Comparison of ENCODE assay signal across 1 cellular context in genomic region chr14:60980811-60981625, GRCh38.
TF ChIP-seq lines count a peak whose summit lies in the region.

Gene SLC38A6 (plus strand): TSS chr14:60981245. CDS start chr14:60981278, 33 bp downstream.
Gene TRMT5 (minus strand): TSS chr14:60981079. CDS start chr14:60980973, 106 bp downstream.

TF ChIP-seq in HepG2, 621 proteins besides CTCF, POLR2A, EP300 and RAD21 (continued from another document and continues in another):
- TF ChIP-seq KAT7 (CRISPR knock-in tag; IDR thresholded peaks at IDR 0.05; ENCODE audit: borderline replicate concordance) (peak; percentile 66; the same call in 1 of the 2 replicates), ZNF878 (CRISPR knock-in tag; IDR thresholded peaks at IDR 0.05) (0 out of 2 replicates have a peak, but pooled peaks have one; percentile 18), MYPOP (CRISPR knock-in tag; IDR thresholded peaks at IDR 0.05) (peak; percentile 90), HIVEP1 (CRISPR knock-in tag; IDR thresholded peaks at IDR 0.05) (no peak), NAIF1 (CRISPR knock-in tag; IDR thresholded peaks at IDR 0.05; ENCODE audit: borderline replicate concordance) (peak; percentile 87), HNRNPH1 (optimal IDR thresholded peaks at IDR 0.05; ENCODE audit: low read depth, low read length) (peak; percentile 56), ATF1 (CRISPR knock-in tag; IDR thresholded peaks at IDR 0.05) (peak; percentile 99), MAFG (CRISPR knock-in tag; IDR thresholded peaks at IDR 0.05) (no peak), RFX3 (CRISPR knock-in tag; IDR thresholded peaks at IDR 0.05) (peak; percentile 63; the same call in 1 of the 2 replicates), ZNF441 (CRISPR knock-in tag; IDR thresholded peaks at IDR 0.05; ENCODE audit: borderline replicate concordance) (peak; percentile 61; the same call in 1 of the 2 replicates), PRPF4 (IDR thresholded peaks at IDR 0.05; ENCODE audit: low read depth, low read length, poor library complexity, severe bottlenecking) (no peak), ZNF34 (CRISPR knock-in tag; IDR thresholded peaks at IDR 0.05; ENCODE audit: borderline replicate concordance) (peak; percentile 33; the same call in 1 of the 2 replicates), AHR (CRISPR knock-in tag; IDR thresholded peaks at IDR 0.05) (0 out of 2 replicates have a peak, but pooled peaks have one; percentile 16), ATF2 (CRISPR knock-in tag; IDR thresholded peaks at IDR 0.05) (peak; percentile 79), ARHGAP35 (CRISPR knock-in tag; IDR thresholded peaks at IDR 0.05; ENCODE audit: borderline replicate concordance) (no peak), SP5 (CRISPR knock-in tag; IDR thresholded peaks at IDR 0.05; ENCODE audit: borderline replicate concordance, low read depth) (peak; percentile 88), MAX (IDR thresholded peaks at IDR 0.05) (peak; percentile 89), TOPORS (CRISPR knock-in tag; IDR thresholded peaks at IDR 0.05) (no peak), REXO4 (CRISPR knock-in tag; IDR thresholded peaks at IDR 0.05; ENCODE audit: borderline replicate concordance) (no peak), ZFY (CRISPR knock-in tag; IDR thresholded peaks at IDR 0.05) (peak; percentile 81), ZFP41 (CRISPR knock-in tag; IDR thresholded peaks at IDR 0.05; ENCODE audit: borderline replicate concordance) (no peak), TARDBP (CRISPR knock-in tag; IDR thresholded peaks at IDR 0.05) (peak; percentile 61; the same call in 1 of the 2 replicates), JUNB (CRISPR knock-in tag; IDR thresholded peaks at IDR 0.05; ENCODE audit: borderline replicate concordance) (no peak), ZNF367 (CRISPR knock-in tag; IDR thresholded peaks at IDR 0.05; ENCODE audit: borderline replicate concordance) (no peak), RAD51 (IDR thresholded peaks at IDR 0.05; ENCODE audit: borderline replicate concordance) (no peak), ETV6 (CRISPR knock-in tag; conservative IDR thresholded peaks at IDR 0.05) (no peak), ZNF207 (IDR thresholded peaks at IDR 0.05; ENCODE audit: borderline replicate concordance) (no peak), NONO (IDR thresholded peaks at IDR 0.05) (no peak), NONO (CRISPR knock-in tag; conservative IDR thresholded peaks at IDR 0.05) (peak; percentile 90), MBNL3 (CRISPR knock-in tag; conservative IDR thresholded peaks at IDR 0.05) (no peak), ZNF225 (CRISPR knock-in tag; IDR thresholded peaks at IDR 0.05) (peak; percentile 88), ZNF687 (CRISPR knock-in tag; IDR thresholded peaks at IDR 0.05) (peak; percentile 93), RERE (CRISPR knock-in tag; IDR thresholded peaks at IDR 0.05; ENCODE audit: low read depth) (no peak), CREM (IDR thresholded peaks at IDR 0.05) (peak; percentile 99), CREM (CRISPR knock-in tag; IDR thresholded peaks at IDR 0.05) (peak; percentile 92), MEIS1 (CRISPR knock-in tag; IDR thresholded peaks at IDR 0.05; ENCODE audit: borderline replicate concordance) (peak; percentile 72), ZNF577 (CRISPR knock-in tag; IDR thresholded peaks at IDR 0.05; ENCODE audit: borderline replicate concordance, low read depth) (no peak), HNRNPUL1 (IDR thresholded peaks at IDR 0.05; ENCODE audit: low read depth, low read length) (no peak), ATF7-NPFF (CRISPR knock-in tag; IDR thresholded peaks at IDR 0.05; ENCODE audit: low read depth) (no peak), CENPX (CRISPR knock-in tag; IDR thresholded peaks at IDR 0.05) (no peak), ZBTB39 (CRISPR knock-in tag; IDR thresholded peaks at IDR 0.05) (no peak), ZNF781 (CRISPR knock-in tag; IDR thresholded peaks at IDR 0.05; ENCODE audit: borderline replicate concordance, not compliant biosample characterization) (no peak)
- TF ChIP-seq, protein P1, sequence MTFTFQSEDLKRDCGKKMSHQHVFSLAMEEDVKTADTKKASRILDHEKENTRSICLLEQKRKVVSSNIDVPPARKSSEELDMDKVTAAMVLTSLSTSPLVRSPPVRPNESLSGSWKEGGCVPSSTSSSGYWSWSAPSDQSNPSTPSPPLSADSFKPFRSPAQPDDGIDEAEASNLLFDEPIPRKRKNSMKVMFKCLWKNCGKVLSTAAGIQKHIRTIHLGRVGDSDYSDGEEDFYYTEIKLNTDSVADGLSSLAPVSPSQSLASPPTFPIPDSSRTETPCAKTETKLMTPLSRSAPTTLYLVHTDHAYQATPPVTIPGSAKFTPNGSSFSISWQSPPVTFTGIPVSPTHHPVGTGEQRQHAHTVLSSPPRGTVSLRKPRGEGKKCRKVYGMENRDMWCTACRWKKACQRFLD (CRISPR knock-in tag; IDR thresholded peaks at IDR 0.05; ENCODE audit: borderline replicate concordance), result no peak
- TF ChIP-seq, protein P2, sequence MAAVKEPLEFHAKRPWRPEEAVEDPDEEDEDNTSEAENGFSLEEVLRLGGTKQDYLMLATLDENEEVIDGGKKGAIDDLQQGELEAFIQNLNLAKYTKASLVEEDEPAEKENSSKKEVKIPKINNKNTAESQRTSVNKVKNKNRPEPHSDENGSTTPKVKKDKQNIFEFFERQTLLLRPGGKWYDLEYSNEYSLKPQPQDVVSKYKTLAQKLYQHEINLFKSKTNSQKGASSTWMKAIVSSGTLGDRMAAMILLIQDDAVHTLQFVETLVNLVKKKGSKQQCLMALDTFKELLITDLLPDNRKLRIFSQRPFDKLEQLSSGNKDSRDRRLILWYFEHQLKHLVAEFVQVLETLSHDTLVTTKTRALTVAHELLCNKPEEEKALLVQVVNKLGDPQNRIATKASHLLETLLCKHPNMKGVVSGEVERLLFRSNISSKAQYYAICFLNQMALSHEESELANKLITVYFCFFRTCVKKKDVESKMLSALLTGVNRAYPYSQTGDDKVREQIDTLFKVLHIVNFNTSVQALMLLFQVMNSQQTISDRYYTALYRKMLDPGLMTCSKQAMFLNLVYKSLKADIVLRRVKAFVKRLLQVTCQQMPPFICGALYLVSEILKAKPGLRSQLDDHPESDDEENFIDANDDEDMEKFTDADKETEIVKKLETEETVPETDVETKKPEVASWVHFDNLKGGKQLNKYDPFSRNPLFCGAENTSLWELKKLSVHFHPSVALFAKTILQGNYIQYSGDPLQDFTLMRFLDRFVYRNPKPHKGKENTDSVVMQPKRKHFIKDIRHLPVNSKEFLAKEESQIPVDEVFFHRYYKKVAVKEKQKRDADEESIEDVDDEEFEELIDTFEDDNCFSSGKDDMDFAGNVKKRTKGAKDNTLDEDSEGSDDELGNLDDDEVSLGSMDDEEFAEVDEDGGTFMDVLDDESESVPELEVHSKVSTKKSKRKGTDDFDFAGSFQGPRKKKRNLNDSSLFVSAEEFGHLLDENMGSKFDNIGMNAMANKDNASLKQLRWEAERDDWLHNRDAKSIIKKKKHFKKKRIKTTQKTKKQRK (IDR thresholded peaks at IDR 0.05; ENCODE audit: low read length), result no peak
